In genomic region chr14:99604766-99605298, GRCh38 we compare ENCODE assay signal across 8 cellular contexts. TPM values are rescaled to one million over a fixed set of nuclear protein-coding genes. Genes with fewer than 3 reads are reported as not detected.
DNase-seq lines count a peak whose midpoint lies in the region; ATAC-seq, FAIRE-seq and TF ChIP-seq lines count a peak whose summit lies in the region.

No MANE protein-coding gene starts in this region.

- 0 to 1% methylated on average over 23 to 50 of the region's 50 CpGs for WGBS in pancreas, 2 donors

- FAIRE-seq in frontal cortex (lab: Jason Lieb, UNC): no peak
- FAIRE-seq in pancreas (lab: Jason Lieb, UNC): no peak

- H3K9me3 Mint-ChIP-seq in CD4-positive, CD25-positive, alpha-beta regulatory T cell: no peaks in the 10 kb centered on the region
- H3K9me3 Mint-ChIP-seq in activated CD8-positive, alpha-beta T cell treated with anti-CD3 and anti-CD28 coated beads for 36 hours: no peaks in the 10 kb centered on the region

- H3K4me1 Mint-ChIP-seq in CD4-positive, CD25-positive, alpha-beta regulatory T cell: peaks cover 5 to 44% (median 14%) of the 10 kb centered on the region in 4 donors
- H3K4me1 Mint-ChIP-seq in activated CD8-positive, alpha-beta T cell treated with anti-CD3 and anti-CD28 coated beads for 36 hours (ENCODE audit: low read depth): peaks cover 21% of the 10 kb centered on the region

- TF ChIP-seq CTCF in activated CD8-positive, alpha-beta T cell treated with anti-CD3 and anti-CD28 coated beads for 36 hours (IDR thresholded peaks at IDR 0.05): no peak
- TF ChIP-seq CTCF in pancreas (IDR thresholded peaks at IDR 0.05) (no peak), GM10248 (IDR thresholded peaks at IDR 0.05; ENCODE audit: control extremely low read depth, extremely low read depth, low read depth, missing control alignments) (no peak)

- CTCF ChIA-PET in activated CD8-positive, alpha-beta T cell treated with anti-CD3 and anti-CD28 coated beads for 36 hours (lab: Charles Lee): no interaction called here
- CTCF ChIA-PET in GM10248 (lab: Yijun Ruan, JAX): interaction anchor here (1.9 to 2.2 kb wide), 2 partner anchors 9 to 10 kb away, joined by 6 to 11 read pairs; no protein-coding TSS in a partner anchor

- ATAC-seq in CD4-positive, CD25-positive, alpha-beta regulatory T cell (ENCODE audit: low read depth in 2 of 2): peak; percentile 6 to 9
- peak; percentile 24 for ATAC-seq in GM19397 (IDR thresholded peaks at IDR 0.05; ENCODE audit: unreplicated experiment)
- ATAC-seq in activated CD8-positive, alpha-beta T cell treated with anti-CD3 and anti-CD28 coated beads for 36 hours: peak; percentile 18
- ATAC-seq in pancreas: peak; percentile 37 to 61 (median 48)

- H3K4me1 ChIP-seq in CD4-positive, CD25-positive, alpha-beta regulatory T cell (ENCODE audit: control insufficient read depth, insufficient read depth, low read length, poor library complexity, severe bottlenecking): peaks cover 28% of the 10 kb centered on the region
- H3K4me1 ChIP-seq in HUES48 (ENCODE audit: control insufficient read depth, insufficient read depth, low read length): peaks cover 25% of the 10 kb centered on the region
- H3K4me1 ChIP-seq in pancreas: peaks cover 15 to 21% (median 18%) of the 10 kb centered on the region in 3 donors

- no peaks in the 10 kb centered on the region for H3K9me3 ChIP-seq in CD4-positive, CD25-positive, alpha-beta regulatory T cell (ENCODE audit: control insufficient read depth in 2 of 2, low read length in 2 of 2)
- H3K9me3 ChIP-seq in HUES48 (ENCODE audit: control insufficient read depth, insufficient read depth, low read length) (no peaks in the 10 kb centered on the region), pancreas (no peaks in the 10 kb centered on the region)

- peaks cover 19% of the 10 kb centered on the region for H3K27me3 Mint-ChIP-seq in CD4-positive, CD25-positive, alpha-beta regulatory T cell
- no peaks in the 10 kb centered on the region for H3K27me3 Mint-ChIP-seq in activated CD8-positive, alpha-beta T cell treated with anti-CD3 and anti-CD28 coated beads for 36 hours

- H3K27ac ChIP-seq in CD4-positive, CD25-positive, alpha-beta regulatory T cell (ENCODE audit: insufficient read depth, low read length, poor library complexity, severe bottlenecking): peak overlapping the region; percentile 76
- H3K27ac ChIP-seq in HUES48 (ENCODE audit: low read depth, low read length): peak overlapping the region; percentile 90
- H3K27ac ChIP-seq in pancreas: peak overlapping the region; percentile 86 to 95 (median 90)

- DNase-seq in CD4-positive, CD25-positive, alpha-beta regulatory T cell: peak in 1 of 3 donors; percentile 51
- peak; percentile 38 for DNase-seq in activated CD8-positive, alpha-beta T cell treated with anti-CD3 and anti-CD28 coated beads for 36 hours
- DNase-seq in frontal cortex (ENCODE audit: low spot score in 2 of 2): peak; percentile 50 to 59
- DNase-seq in pancreas: peak in 5 of 6 donors; percentile 43 to 83 (median 65)
- DNase-seq in GM10248 (ENCODE audit: extremely low spot score): no peak
- DNase-seq in globus pallidus (ENCODE audit: low spot score): no peak

- no peaks in the 10 kb centered on the region for H3K36me3 Mint-ChIP-seq in CD4-positive, CD25-positive, alpha-beta regulatory T cell
- no peaks in the 10 kb centered on the region for H3K36me3 Mint-ChIP-seq in activated CD8-positive, alpha-beta T cell treated with anti-CD3 and anti-CD28 coated beads for 36 hours (ENCODE audit: low read depth)

- H3K9ac ChIP-seq in HUES48 (ENCODE audit: low read depth, low read length): peak overlapping the region; percentile 24; the same call in 1 of the 2 replicates

- H3K4me3 Mint-ChIP-seq in CD4-positive, CD25-positive, alpha-beta regulatory T cell: peak overlapping the region; percentile 60 to 92 (median 87)
- peak overlapping the region; percentile 70 for H3K4me3 Mint-ChIP-seq in activated CD8-positive, alpha-beta T cell treated with anti-CD3 and anti-CD28 coated beads for 36 hours

- H3K27me3 ChIP-seq in CD4-positive, CD25-positive, alpha-beta regulatory T cell (ENCODE audit: control insufficient read depth, insufficient read depth, low read length): no peaks in the 10 kb centered on the region
- H3K27me3 ChIP-seq in HUES48 (ENCODE audit: control insufficient read depth, insufficient read depth, low read length): peaks cover 32% of the 10 kb centered on the region
- no peaks in the 10 kb centered on the region for H3K27me3 ChIP-seq in pancreas

- H3K27ac Mint-ChIP-seq in CD4-positive, CD25-positive, alpha-beta regulatory T cell: peak overlapping the region in 2 of 3 donors; percentile 94 to 97
- peak overlapping the region; percentile 87 for H3K27ac Mint-ChIP-seq in activated CD8-positive, alpha-beta T cell treated with anti-CD3 and anti-CD28 coated beads for 36 hours

- POLR2A ChIA-PET in activated CD8-positive, alpha-beta T cell treated with anti-CD3 and anti-CD28 coated beads for 36 hours (lab: Charles Lee): interaction anchor here (1.1 to 1.4 kb wide), 3 partner anchors 10 to 123 kb away, joined by 3 read pairs; no protein-coding TSS in a partner anchor
- POLR2A ChIA-PET in GM10248 (lab: Yijun Ruan, JAX): no interaction called here

- H3K36me3 ChIP-seq in CD4-positive, CD25-positive, alpha-beta regulatory T cell (ENCODE audit: control insufficient read depth, insufficient read depth, low read length): no peaks in the 10 kb centered on the region
- H3K36me3 ChIP-seq in HUES48 (ENCODE audit: control insufficient read depth, insufficient read depth, low read length) (no peaks in the 10 kb centered on the region), pancreas (no peaks in the 10 kb centered on the region)

- peak overlapping the region; percentile 51 for H3K4me3 ChIP-seq in CD4-positive, CD25-positive, alpha-beta regulatory T cell (ENCODE audit: low read depth, low read length)
- peak overlapping the region; percentile 78 for H3K4me3 ChIP-seq in HUES48 (ENCODE audit: low read depth, low read length)
- peak overlapping the region; percentile 65 to 89 (median 76) for H3K4me3 ChIP-seq in pancreas

- intact Hi-C loops in activated CD8-positive, alpha-beta T cell treated with anti-CD3 and anti-CD28 coated beads for 36 hours (cut with micrococcal nuclease): no loop called here
- intact Hi-C loops in pancreas (cut with DNase I): loop anchor here in 1 of 3 donors (5.0 kb wide), 1 partner anchor 43 kb away; no protein-coding TSS in a partner anchor

RNA-seq across cellular contexts. Expression of gene CCDC85C, which starts 0.8 kb away (rescaled TPM):
- 6.3 TPM for total RNA-seq in CD4-positive, CD25-positive, alpha-beta regulatory T cell
- polyA plus RNA-seq in CD4-positive, CD25-positive, alpha-beta regulatory T cell: 1 to 10 TPM in 1 of 4 donors, under 1 TPM in 3; 0.62 to 2.4 (median 0.84) TPM
- 1 to 10 TPM; 6.8 to 7.9 TPM for total RNA-seq in activated CD8-positive, alpha-beta T cell treated with anti-CD3 and anti-CD28 coated beads for 36 hours
- 9.8 TPM for total RNA-seq in frontal cortex
- total RNA-seq in pancreas: 10 to 100 TPM; 14.4 to 22.2 (median 17.6) TPM
- 10 to 100 TPM in 1 of 2 donors, 1 to 10 TPM in 1; 9.5 to 19.5 TPM for polyA plus RNA-seq in pancreas

RNA-seq across cellular contexts. Expression of gene HHIPL1, which starts 40.1 kb away (rescaled TPM):
- not detected for total RNA-seq in CD4-positive, CD25-positive, alpha-beta regulatory T cell
- polyA plus RNA-seq in CD4-positive, CD25-positive, alpha-beta regulatory T cell: under 1 TPM in 1 of 4 donors, not detected in 3; 0.23 TPM
- under 1 TPM; 0.05 to 0.07 TPM for total RNA-seq in activated CD8-positive, alpha-beta T cell treated with anti-CD3 and anti-CD28 coated beads for 36 hours
- total RNA-seq in frontal cortex: 5.3 TPM
- total RNA-seq in pancreas: 1 to 10 TPM in 1 of 6 donors, under 1 TPM in 5; 0.13 to 1.2 (median 0.29) TPM
- under 1 TPM; 0.09 to 0.23 TPM for polyA plus RNA-seq in pancreas

Comparison
In these comparisons a context has a peak if more than half of its experiments do, and no peak if none do; other contexts are left out.
1. DNase-seq: peak in activated CD8-positive, alpha-beta T cell treated with anti-CD3 and anti-CD28 coated beads for 36 hours (single experiment), frontal cortex (2 of 2) and pancreas (5 of 6); none in GM10248 (single experiment) and globus pallidus (single experiment).
2. Peak in every context shown above with its lines, with median percentiles within 50 percentile points of each other: ATAC-seq, H3K27ac ChIP-seq and H3K4me3 ChIP-seq.